33 cellular contexts compared by ENCODE assay signal in genomic region chr7:149796287-149796860, GRCh38. TPM values are rescaled to one million over a fixed set of nuclear protein-coding genes. Genes with fewer than 3 reads are reported as not detected.
"Had no signal": no experiment of that assay in that cellular context is flagged by ENCODE, and none has a peak within 500 bp of the region (broad histone marks: within the 10 kb centered on the region; RNA-seq: fewer than 3 reads in every experiment).

No MANE protein-coding gene starts in this region.

- DNase-seq: activated CD4-positive, alpha-beta T cell treated with anti-CD3 and anti-CD28 coated beads for 36 hours; activated CD4-positive, alpha-beta T cell treated with anti-CD3 and anti-CD28 coated beads, Interleukin-2, amount 10 ng/mL, durations not matched to agents 7 days and 5 days; activated CD4-positive, alpha-beta T cell treated with anti-CD3 and anti-CD28 coated beads, Interleukin-2, amount 50 U/mL, for 48 hours; activated CD8-positive, alpha-beta T cell treated with anti-CD3 and anti-CD28 coated beads, Interleukin-2, amount 10 ng/mL, durations not matched to agents 7 days and 5 days; activated gamma-delta T cell; activated naive CD4-positive, alpha-beta T cell treated with Interleukin-2 at 50 U/mL for 16 hours; activated naive CD8-positive, alpha-beta T cell treated with anti-CD3 and anti-CD28 coated beads, Interleukin-2, amount 10 ng/mL, durations not matched to agents 7 days and 5 days; activated T-cell treated with anti-CD3 and anti-CD28 coated beads, Interleukin-2, amount 50 U/mL, for 24 hours; amygdala; body of pancreas; Karpas-422; NCI-H1048; NCI-H1105 treated with DMSO at 0.1 percent for 48 hours; NCI-H1436; NCI-H1694; NCI-H1930; NCI-H2081 treated with DMSO at 0.1 percent for 48 hours; NCI-H510A; NCI-H526; NCI-H774; SHP77; SJCRH30; T1000 had no signal

- H3K9me3 ChIP-seq: body of pancreas, breast epithelium, SJCRH30 had no signal

- H3K36me3 Mint-ChIP-seq: activated naive CD4-positive, alpha-beta T cell treated with anti-CD3 and anti-CD28 coated beads, Interleukin-2, amount 50 U/mL, for 24 hours; activated naive CD8-positive, alpha-beta T cell treated with anti-CD3 and anti-CD28 coated beads, Interleukin-2, amount 10 ng/mL, durations not matched to agents 7 days and 5 days had no signal

- H3K4me1 Mint-ChIP-seq: activated CD4-positive, alpha-beta T cell treated with anti-CD3 and anti-CD28 coated beads for 36 hours; activated CD4-positive, alpha-beta T cell treated with anti-CD3 and anti-CD28 coated beads, Interleukin-2, amount 10 ng/mL, durations not matched to agents 7 days and 5 days; activated naive CD4-positive, alpha-beta T cell treated with anti-CD3 and anti-CD28 coated beads, Interleukin-2, amount 50 U/mL, for 24 hours; activated naive CD8-positive, alpha-beta T cell treated with anti-CD3 and anti-CD28 coated beads, Interleukin-2, amount 10 ng/mL, durations not matched to agents 7 days and 5 days had no signal

- H3K9me3 Mint-ChIP-seq: activated CD4-positive, alpha-beta T cell treated with anti-CD3 and anti-CD28 coated beads, Interleukin-2, amount 10 ng/mL, durations not matched to agents 7 days and 5 days; activated naive CD4-positive, alpha-beta T cell treated with anti-CD3 and anti-CD28 coated beads, Interleukin-2, amount 50 U/mL, for 24 hours; activated naive CD8-positive, alpha-beta T cell treated with anti-CD3 and anti-CD28 coated beads, Interleukin-2, amount 10 ng/mL, durations not matched to agents 7 days and 5 days; activated T-cell treated with anti-CD3 and anti-CD28 coated beads, Interleukin-2, amount 50 U/mL, for 24 hours; activated T-helper 2 cell treated with anti-CD3 and anti-CD28 coated beads, Interferon-gamma antibody, Interleukin-2, Interleukin-4, amounts not matched to agents 10 μg/mL and 5 μg/mL and 100 μg/mL, durations not matched to agents 14 hours and 24 hours and 36 hours had no signal

- ATAC-seq: activated CD4-positive, alpha-beta T cell treated with anti-CD3 and anti-CD28 coated beads for 36 hours; activated CD4-positive, CD25-positive, alpha-beta regulatory T cell treated with anti-CD3 and anti-CD28 coated beads, Interleukin-2, amount 50 U/mL, for 24 hours; activated CD8-positive, alpha-beta T cell treated with anti-CD3 and anti-CD28 coated beads, Interleukin-2, amount 10 ng/mL, durations not matched to agents 7 days and 5 days; body of pancreas; Panc1 had no signal

- H3K4me3 Mint-ChIP-seq: activated CD4-positive, alpha-beta T cell treated with anti-CD3 and anti-CD28 coated beads for 36 hours; activated CD4-positive, alpha-beta T cell treated with anti-CD3 and anti-CD28 coated beads, Interleukin-2, amount 10 ng/mL, durations not matched to agents 7 days and 5 days; activated CD8-positive, alpha-beta T cell treated with anti-CD3 and anti-CD28 coated beads, Interleukin-2, amount 10 ng/mL, durations not matched to agents 7 days and 5 days; activated naive CD4-positive, alpha-beta T cell treated with anti-CD3 and anti-CD28 coated beads, Interleukin-2, amount 50 U/mL, for 24 hours; activated naive CD8-positive, alpha-beta T cell treated with anti-CD3 and anti-CD28 coated beads, Interleukin-2, amount 10 ng/mL, durations not matched to agents 7 days and 5 days; activated T-cell treated with anti-CD3 and anti-CD28 coated beads, Interleukin-2, amount 50 U/mL, for 24 hours had no signal

- H3K27me3 Mint-ChIP-seq: activated CD4-positive, alpha-beta T cell treated with anti-CD3 and anti-CD28 coated beads for 36 hours; activated CD4-positive, alpha-beta T cell treated with anti-CD3 and anti-CD28 coated beads, Interleukin-2, amount 10 ng/mL, durations not matched to agents 7 days and 5 days had no signal

- FAIRE-seq: astrocyte had no signal

- H3K27ac Mint-ChIP-seq: activated CD4-positive, alpha-beta T cell treated with anti-CD3 and anti-CD28 coated beads for 36 hours; activated CD4-positive, alpha-beta T cell treated with anti-CD3 and anti-CD28 coated beads, Interleukin-2, amount 10 ng/mL, durations not matched to agents 7 days and 5 days; activated CD8-positive, alpha-beta T cell treated with anti-CD3 and anti-CD28 coated beads, Interleukin-2, amount 10 ng/mL, durations not matched to agents 7 days and 5 days; activated naive CD4-positive, alpha-beta T cell treated with anti-CD3 and anti-CD28 coated beads, Interleukin-2, amount 50 U/mL, for 24 hours; activated naive CD8-positive, alpha-beta T cell treated with anti-CD3 and anti-CD28 coated beads, Interleukin-2, amount 10 ng/mL, durations not matched to agents 7 days and 5 days; activated T-cell treated with anti-CD3 and anti-CD28 coated beads, Interleukin-2, amount 50 U/mL, for 24 hours; activated T-helper 2 cell treated with anti-CD3 and anti-CD28 coated beads, Interferon-gamma antibody, Interleukin-2, Interleukin-4, amounts not matched to agents 10 μg/mL and 5 μg/mL and 100 μg/mL, durations not matched to agents 14 hours and 24 hours and 36 hours had no signal

- H3K4me1 ChIP-seq: body of pancreas, breast epithelium, SJCRH30 had no signal

- H3K36me3 ChIP-seq: breast epithelium, SJCRH30 had no signal

- H3K27me3 ChIP-seq: body of pancreas, breast epithelium had no signal

- H3K4me3 ChIP-seq: body of pancreas, breast epithelium, SJCRH30, SK-N-MC had no signal

- H3K27ac ChIP-seq: body of pancreas, breast epithelium, SJCRH30, SK-N-MC had no signal

RNA-seq across cellular contexts. Expression of gene ZNF467, which starts 23.0 kb away (rescaled TPM):
- total RNA-seq: activated T-helper 2 cell treated with anti-CD3 and anti-CD28 coated beads, Interferon-gamma antibody, Interleukin-2, Interleukin-4, amounts not matched to agents 10 μg/mL and 5 μg/mL and 100 μg/mL, durations not matched to agents 14 hours and 24 hours and 36 hours; RPMI7951; SJCRH30; T-helper 1 cell treated with Interleukin-12 subunit alpha and Interleukin-12 subunit beta and Interleukin-4 antibody, amounts not matched to agents 30 ng/mL and 1 ng/mL, for 36 hours; T-helper 2 cell treated with Interferon-gamma antibody and Interleukin-4, amounts not matched to agents 100 ng/mL and 5 ng/mL, for 36 hours had no signal
